In genomic region chr1:100539836-100540536, GRCh38 we compare ENCODE assay signal across 8 cellular contexts. TPM values are rescaled to one million over a fixed set of nuclear protein-coding genes. Genes with fewer than 3 reads are reported as not detected.
A peak's percentile ranks its signal among the peaks of the same experiment; 100 is the strongest.
DNase-seq lines count a peak whose midpoint lies in the region; ATAC-seq and TF ChIP-seq lines count a peak whose summit lies in the region.

No MANE protein-coding gene starts in this region.

- POLR2A ChIA-PET in SK-N-SH (lab: Yijun Ruan, JAX), result no interaction called here

- H3K36me3 ChIP-seq in SK-N-SH (replicated peaks in 1 of 2; ENCODE audit: control insufficient read depth in 1 of 2, insufficient read depth in 2 of 2, low read length in 1 of 2), result no peaks in the 10 kb centered on the region
- H3K36me3 ChIP-seq in esophagus muscularis mucosa, result no peaks in the 10 kb centered on the region
- H3K36me3 ChIP-seq in neutrophil, result no peaks in the 10 kb centered on the region

- H3K4me3 ChIP-seq in SK-N-SH (ENCODE audit: low read depth in 2 of 2, low read length in 1 of 2) (peak overlapping the region; percentile 36; a peak in 2 of 4 replicates), esophagus muscularis mucosa (peak overlapping the region; percentile 53 to 59 (median 56)), neutrophil (ENCODE audit: low read depth in 1 of 2, low read length in 1 of 2) (peak overlapping the region; percentile 58 to 72)

- intact Hi-C loops in esophagus muscularis mucosa (cut with DNase I), result no loop called here

- peaks cover 0 to 26% of the 10 kb centered on the region in 2 experiments; a peak in 2 of 4 replicates for H3K4me1 ChIP-seq in SK-N-SH (ENCODE audit: control insufficient read depth in 1 of 2, insufficient read depth in 2 of 2, low read depth in 1 of 2, low read length in 1 of 2)
- peaks cover 11 to 25% (median 23%) of the 10 kb centered on the region in 4 donors for H3K4me1 ChIP-seq in esophagus muscularis mucosa
- peaks cover 25 to 28% of the 10 kb centered on the region in 2 experiments for H3K4me1 ChIP-seq in neutrophil (ENCODE audit: control insufficient read depth in 1 of 2, insufficient read depth in 1 of 2, low read depth in 1 of 2, low read length in 1 of 2)

- H3F3A ChIP-seq in SK-N-SH (replicated peaks; ENCODE audit: insufficient read depth), result no peaks in the 10 kb centered on the region

- ATAC-seq in HG03442 (IDR thresholded peaks at IDR 0.05; ENCODE audit: unreplicated experiment), result no peak
- ATAC-seq in HG03039 (IDR thresholded peaks at IDR 0.05; ENCODE audit: unreplicated experiment), result no peak

- CTCF ChIA-PET in SK-N-SH (lab: Yijun Ruan, JAX), result interaction anchor here (1.3 to 3.2 kb wide), 4 partner anchors 8 to 76 kb away, joined by 4 to 13 read pairs (median 6); no protein-coding TSS in a partner anchor

- no peak for TF ChIP-seq EP300 in SK-N-SH (IDR thresholded peaks at IDR 0.05; ENCODE audit: borderline replicate concordance in 1 of 2, low read depth in 1 of 2, low read length in 1 of 2)
- no peak for TF ChIP-seq EP300 in esophagus muscularis mucosa (IDR thresholded peaks at IDR 0.05)

- no peak for TF ChIP-seq POLR2A in esophagus muscularis mucosa (IDR thresholded peaks at IDR 0.05; ENCODE audit: low read depth)

- H3K4me2 ChIP-seq in SK-N-SH, result peak overlapping the region; percentile 66; the same call in 1 of the 2 replicates

- no peaks in the 10 kb centered on the region for H3K9me2 ChIP-seq in SK-N-SH

- H3K9me3 ChIP-seq in SK-N-SH (no peaks in the 10 kb centered on the region), esophagus muscularis mucosa (no peaks in the 10 kb centered on the region), neutrophil (no peaks in the 10 kb centered on the region)

- 50% methylated on average over 18 of the region's 57 CpGs for WGBS in SK-N-SH (ENCODE audit: low lambda C conversion rate)
- 40% methylated on average over 16 of the region's 57 CpGs for WGBS in esophagus muscularis mucosa

- H3K27ac ChIP-seq in SK-N-SH (ENCODE audit: low read depth in 2 of 2, low read length in 1 of 2) (no peak overlapping the region), esophagus muscularis mucosa (replicated peaks in 1 of 4) (no peak overlapping the region), neutrophil (no peak overlapping the region), substantia nigra (ENCODE audit: low read depth, low read length, poor library complexity, severe bottlenecking) (no peak overlapping the region)

- H3K9ac ChIP-seq in SK-N-SH, result no peak overlapping the region

- DNase-seq in NCI-H2196 (lab: John Stamatoyannopoulos, UW; ENCODE audit: unreplicated experiment) (peak; percentile 37), NCI-H2196 treated with DMSO at 0.1 percent for 48 hours (lab: John Stamatoyannopoulos, UW; ENCODE audit: unreplicated experiment) (no peak), SK-N-SH (peak; percentile 77), esophagus muscularis mucosa (ENCODE audit: extremely low spot score) (no peak), substantia nigra (lab: John Stamatoyannopoulos, UW) (no peak)

- H3K27me3 ChIP-seq in SK-N-SH (ENCODE audit: insufficient read depth), result no peaks in the 10 kb centered on the region
- H3K27me3 ChIP-seq in esophagus muscularis mucosa, result peaks cover 4 to 46% (median 14%) of the 10 kb centered on the region in 4 donors
- peaks cover 78% of the 10 kb centered on the region for H3K27me3 ChIP-seq in neutrophil

- no peak for TF ChIP-seq RAD21 in SK-N-SH (IDR thresholded peaks at IDR 0.05; ENCODE audit: low read length)

- no peaks in the 10 kb centered on the region for H4K20me1 ChIP-seq in SK-N-SH (ENCODE audit: insufficient read depth)

- H2AFZ ChIP-seq in SK-N-SH (ENCODE audit: low read depth), result peak overlapping the region; percentile 47; the same call in 1 of the 2 replicates

- no peak for TF ChIP-seq CTCF in SK-N-SH (IDR thresholded peaks at IDR 0.05)
- TF ChIP-seq CTCF in esophagus muscularis mucosa (IDR thresholded peaks at IDR 0.05), result no peak
- TF ChIP-seq CTCF in neutrophil (IDR thresholded peaks at IDR 0.05), result no peak

- no peaks in the 10 kb centered on the region for H3K79me2 ChIP-seq in SK-N-SH (ENCODE audit: insufficient read depth)

TF ChIP-seq in SK-N-SH, 30 proteins besides CTCF, POLR2A, EP300 and RAD21:
- TF ChIP-seq RCOR1 (IDR thresholded peaks at IDR 0.05; ENCODE audit: low read length), result no peak
- peak; percentile 58; the same call in 1 of the 2 replicates for TF ChIP-seq MAX (IDR thresholded peaks at IDR 0.05; ENCODE audit: low read depth)
- TF ChIP-seq SMC3 (IDR thresholded peaks at IDR 0.05; ENCODE audit: low read depth, low read length), result no peak
- no peak for TF ChIP-seq YY1 (IDR thresholded peaks at IDR 0.05; ENCODE audit: low read depth)
- TF ChIP-seq POLR2AphosphoS5 (IDR thresholded peaks at IDR 0.05; ENCODE audit: low read depth, low read length), result no peak
- TF ChIP-seq TEAD4 (IDR thresholded peaks at IDR 0.05; ENCODE audit: borderline replicate concordance, insufficient read depth), result no peak

RNA-seq across cellular contexts. Expression of gene GPR88, which starts 2.0 kb away (rescaled TPM):
- 0.03 TPM in 2 replicates for polyA plus RNA-seq in SK-N-SH (2012; rRNA removed)
- 0.05 and 0.07 TPM in 2 replicates for polyA plus RNA-seq in SK-N-SH (2012; cell fraction: cytosol; rRNA removed)
- polyA plus RNA-seq in SK-N-SH (2012; cell fraction: nucleus; rRNA removed), result 0.02 TPM in 1 of 2 replicates, not detected in the other
- total RNA-seq in esophagus muscularis mucosa, result 1 to 10 TPM; 1.2 to 7.6 (median 2.3) TPM

Comparison
In these comparisons a context has a peak if more than half of its experiments do, and no peak if none do; other contexts are left out.
1. DNase-seq: peak in NCI-H2196 (single experiment) and SK-N-SH (single experiment); none in NCI-H2196 treated with DMSO at 0.1 percent for 48 hours (single experiment), esophagus muscularis mucosa (single experiment) and substantia nigra (0 of 49).
2. Peak in every context shown above with its lines, with median percentiles within 50 percentile points of each other: H3K4me3 ChIP-seq.